25 cellular contexts compared by ENCODE assay signal in the genomic region with DNA sequence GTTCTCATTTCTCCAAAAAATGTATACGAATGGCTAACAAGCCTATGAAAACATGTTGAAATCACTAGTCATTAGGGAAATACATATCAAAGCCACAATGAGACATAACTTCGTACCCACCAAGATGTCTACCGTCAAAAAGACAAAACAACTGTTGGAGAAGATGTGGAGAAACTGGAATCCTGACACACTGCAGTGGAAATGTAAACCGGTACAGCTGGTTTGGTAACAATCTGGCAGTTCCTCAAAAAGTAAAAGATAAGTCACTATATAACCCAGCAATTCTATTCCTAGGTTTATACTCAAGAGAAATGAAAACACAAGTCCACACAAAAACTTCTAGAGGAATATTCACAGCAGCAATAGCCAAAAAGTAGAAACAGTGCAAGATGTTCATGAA.
"Had no signal": no experiment of that assay in that cellular context is flagged by ENCODE, and none has a peak within 500 bp of the region (broad histone marks: within the 10 kb centered on the region; RNA-seq: fewer than 3 reads in every experiment).

No MANE protein-coding gene starts in this region.

- H3K27ac Mint-ChIP-seq: activated B cell treated with CpG ODN at 0.5 μM for 24 hours; activated CD4-positive, alpha-beta T cell treated with anti-CD3 and anti-CD28 coated beads for 36 hours; activated naive CD4-positive, alpha-beta T cell treated with anti-CD3 and anti-CD28 coated beads, Interleukin-2, amount 50 U/mL, for 24 hours; activated T-cell treated with anti-CD3 and anti-CD28 coated beads, Interleukin-2, amount 50 U/mL, for 72 hours; brain; naive thymus-derived CD4-positive, alpha-beta T cell had no signal

- ATAC-seq: activated CD4-positive, alpha-beta T cell treated with anti-CD3 and anti-CD28 coated beads for 36 hours; activated T-cell treated with anti-CD3 and anti-CD28 coated beads, Interleukin-2, amount 50 U/mL, for 72 hours; left lobe of liver; lower lobe of right lung; naive thymus-derived CD4-positive, alpha-beta T cell; sciatic nerve had no signal

- H3K9me3 Mint-ChIP-seq: activated naive CD4-positive, alpha-beta T cell treated with anti-CD3 and anti-CD28 coated beads, Interleukin-2, amount 50 U/mL, for 24 hours had no signal

- DNase-seq: activated B cell treated with CpG ODN at 0.5 μM for 24 hours; activated CD4-positive, alpha-beta T cell treated with anti-CD3 and anti-CD28 coated beads for 36 hours; activated CD4-positive, alpha-beta T cell treated with anti-CD3 and anti-CD28 coated beads, Interleukin-2, amount 50 U/mL, for 48 hours; activated effector memory CD4-positive, alpha-beta T cell treated with anti-CD3 and anti-CD28 coated beads, Interleukin-2, amount 50 U/mL, for 16 hours; activated T-cell treated with anti-CD3 and anti-CD28 coated beads, Interleukin-2, amount 50 U/mL, for 72 hours; anterior cingulate cortex; central memory CD4-positive, alpha-beta T cell; dorsolateral prefrontal cortex; foreskin fibroblast; kidney; lower lobe of right lung; naive thymus-derived CD4-positive, alpha-beta T cell; occipital lobe; posterior cingulate gyrus; stimulated activated CD4-positive, alpha-beta T cell treated with anti-CD3 and anti-CD28 coated beads, Interleukin-2, amount 100 ng/mL, for 48 hours; stimulated activated CD8-positive, alpha-beta memory T cell treated with anti-CD3 and anti-CD28 coated beads, Interleukin-4, amount 100 ng/mL, for 48 hours; stimulated activated naive CD4-positive, alpha-beta T cell; T-helper 9 cell; testis; upper lobe of left lung had no signal

- H3K36me3 ChIP-seq: lower lobe of right lung, upper lobe of left lung had no signal

- H3K4me1 ChIP-seq: testis had no signal

- H3K4me3 ChIP-seq: dorsolateral prefrontal cortex, lower lobe of right lung, testis, upper lobe of left lung had no signal

- H3K27me3 ChIP-seq: dorsolateral prefrontal cortex, testis, upper lobe of left lung had no signal

- H3K4me3 Mint-ChIP-seq: activated B cell treated with CpG ODN at 0.5 μM for 24 hours; activated CD4-positive, alpha-beta T cell treated with anti-CD3 and anti-CD28 coated beads for 36 hours; activated naive CD4-positive, alpha-beta T cell treated with anti-CD3 and anti-CD28 coated beads, Interleukin-2, amount 50 U/mL, for 24 hours; activated T-cell treated with anti-CD3 and anti-CD28 coated beads, Interleukin-2, amount 50 U/mL, for 72 hours; brain; naive thymus-derived CD4-positive, alpha-beta T cell; neural crest cell had no signal

- H3K9me3 ChIP-seq: lower lobe of right lung, testis, upper lobe of left lung had no signal

- H3K27ac ChIP-seq: dorsolateral prefrontal cortex, lower lobe of right lung, testis, upper lobe of left lung had no signal

- H3K27me3 Mint-ChIP-seq: activated B cell treated with CpG ODN at 0.5 μM for 24 hours; activated CD4-positive, alpha-beta T cell treated with anti-CD3 and anti-CD28 coated beads for 36 hours; activated naive CD4-positive, alpha-beta T cell treated with anti-CD3 and anti-CD28 coated beads, Interleukin-2, amount 50 U/mL, for 24 hours; naive thymus-derived CD4-positive, alpha-beta T cell had no signal
